In the genomic region with DNA sequence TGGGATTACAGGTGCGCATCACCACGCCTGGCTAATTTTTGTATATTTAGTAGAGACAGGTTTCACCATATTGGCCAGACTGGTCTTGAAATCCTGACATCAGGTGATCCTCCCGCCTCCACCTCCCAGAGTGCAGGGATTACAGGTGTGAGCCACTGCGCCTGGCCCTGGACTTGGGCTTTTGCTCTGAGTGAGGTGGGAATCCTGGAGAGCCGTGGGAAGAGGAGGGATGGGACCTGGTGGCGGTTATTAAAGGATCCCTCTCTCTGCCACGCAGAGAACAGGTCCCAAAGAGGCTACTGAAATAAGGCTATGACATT, we compare ENCODE assay signal across 19 cellular contexts. TPM values are rescaled to one million over a fixed set of nuclear protein-coding genes. Genes with fewer than 3 reads are reported as not detected.
DNase-seq lines count a peak whose midpoint lies in the region; ATAC-seq and TF ChIP-seq lines count a peak whose summit lies in the region.
"Had no signal": no experiment of that assay in that cellular context is flagged by ENCODE, and none has a peak within 500 bp of the region (broad histone marks: within the 10 kb centered on the region; RNA-seq: fewer than 3 reads in every experiment).

No MANE protein-coding gene starts in this region.

- H3K9me3 ChIP-seq in DND-41 (ENCODE audit: insufficient read depth, low read length, severe bottlenecking) = no peaks in the 10 kb centered on the region
- no peaks in the 10 kb centered on the region for H3K9me3 ChIP-seq in neural progenitor cell (ENCODE audit: low read depth)
- H3K9me3 ChIP-seq: breast epithelium, pancreas had no signal

- H3K36me3 ChIP-seq in DND-41 (ENCODE audit: insufficient read depth, low read length) = peaks cover 25% of the 10 kb centered on the region
- peaks cover 4% of the 10 kb centered on the region for H3K36me3 ChIP-seq in neural progenitor cell
- H3K36me3 ChIP-seq: breast epithelium had no signal

- no peak for DNase-seq in activated CD4-positive, alpha-beta T cell treated with anti-CD3 and anti-CD28 coated beads for 36 hours
- DNase-seq in activated CD4-positive, alpha-beta T cell treated with anti-CD3 and anti-CD28 coated beads, Interleukin-2, amount 50 U/mL, for 4 hours = no peak
- DNase-seq in DND-41 (no peak), neural progenitor cell (ENCODE audit: low spot score) (no peak), NCI-H226 (no peak), NCI-H2227 treated with DMSO at 0.1 percent for 48 hours (lab: John Stamatoyannopoulos, UW) (no peak)
- no peak for DNase-seq in activated T-helper 1 cell treated with anti-CD3 and anti-CD28 coated beads, Interleukin-12 subunit alpha, Interleukin-12 subunit beta, Interleukin-2, Interleukin-4 antibody, amounts not matched to agents 30 ng/mL and 10 ng/mL and 1 ng/mL, durations not matched to agents 14 hours and 24 hours and 36 hours (ENCODE audit: low spot score)
- DNase-seq: activated CD4-positive, alpha-beta T cell treated with anti-CD3 and anti-CD28 coated beads, Interleukin-2, amount 50 U/mL, for 48 hours; EL; kidney; NCI-H446 treated with DMSO at 0.1 percent for 48 hours; pancreas; SHP77 treated with DMSO at 0.1 percent for 48 hours; stimulated activated CD4-positive, alpha-beta T cell treated with anti-CD3 and anti-CD28 coated beads, Interleukin-4, amount 100 ng/mL, for 24 hours; stimulated activated CD8-positive, alpha-beta memory T cell treated with anti-CD3 and anti-CD28 coated beads, Interleukin-4, amount 100 ng/mL, for 48 hours; T-helper 9 cell; trophoblast cell had no signal

- H3K27me3 ChIP-seq in DND-41 (ENCODE audit: insufficient read depth, low read length, poor library complexity) (no peaks in the 10 kb centered on the region), neural progenitor cell (peaks cover 11% of the 10 kb centered on the region)
- H3K27me3 ChIP-seq: breast epithelium, pancreas had no signal

- peaks cover 25% of the 10 kb centered on the region for H3K4me1 Mint-ChIP-seq in activated CD4-positive, alpha-beta T cell treated with anti-CD3 and anti-CD28 coated beads for 36 hours
- peaks cover 20% of the 10 kb centered on the region for H3K4me1 Mint-ChIP-seq in activated T-helper 1 cell treated with anti-CD3 and anti-CD28 coated beads, Interleukin-12 subunit alpha, Interleukin-12 subunit beta, Interleukin-2, Interleukin-4 antibody, amounts not matched to agents 30 ng/mL and 10 ng/mL and 1 ng/mL, durations not matched to agents 14 hours and 24 hours and 36 hours (ENCODE audit: low read depth)
- H3K4me1 Mint-ChIP-seq in neural progenitor cell = peaks cover 4% of the 10 kb centered on the region

- no peak overlapping the region for H3K27ac ChIP-seq in DND-41 (ENCODE audit: low read length)
- H3K27ac ChIP-seq in neural progenitor cell = no peak overlapping the region

- intact Hi-C loops in activated CD4-positive, alpha-beta T cell treated with anti-CD3 and anti-CD28 coated beads for 36 hours (cut with DNase I, micrococcal nuclease) = loop anchor here (5.0 to 10.0 kb wide), 2 partner anchors 102 to 441 kb away; partner anchors contain the start of genes DOHH (in 1 of the 2) and FZR1 (in 1 of the 2)
- intact Hi-C loops in activated T-helper 1 cell treated with anti-CD3 and anti-CD28 coated beads, Interleukin-12 subunit alpha, Interleukin-12 subunit beta, Interleukin-2, Interleukin-4 antibody, amounts not matched to agents 30 ng/mL and 10 ng/mL and 1 ng/mL, durations not matched to agents 14 hours and 24 hours and 36 hours (cut with micrococcal nuclease) = loop anchor here (5.0 kb wide), 1 partner anchor 113 kb away; the partner anchor contains the start of gene S1PR4

- POLR2A ChIA-PET in activated CD4-positive, alpha-beta T cell treated with anti-CD3 and anti-CD28 coated beads for 36 hours (lab: Charles Lee) = no interaction called here

- peak overlapping the region; percentile 97 for H3K27ac Mint-ChIP-seq in activated CD4-positive, alpha-beta T cell treated with anti-CD3 and anti-CD28 coated beads for 36 hours
- H3K27ac Mint-ChIP-seq in activated T-helper 1 cell treated with anti-CD3 and anti-CD28 coated beads, Interleukin-12 subunit alpha, Interleukin-12 subunit beta, Interleukin-2, Interleukin-4 antibody, amounts not matched to agents 30 ng/mL and 10 ng/mL and 1 ng/mL, durations not matched to agents 14 hours and 24 hours and 36 hours = no peak overlapping the region
- no peak overlapping the region for H3K27ac Mint-ChIP-seq in neural progenitor cell

- peak overlapping the region; percentile 82 for H3K4me3 Mint-ChIP-seq in activated CD4-positive, alpha-beta T cell treated with anti-CD3 and anti-CD28 coated beads for 36 hours
- H3K4me3 Mint-ChIP-seq in activated T-helper 1 cell treated with anti-CD3 and anti-CD28 coated beads, Interleukin-12 subunit alpha, Interleukin-12 subunit beta, Interleukin-2, Interleukin-4 antibody, amounts not matched to agents 30 ng/mL and 10 ng/mL and 1 ng/mL, durations not matched to agents 14 hours and 24 hours and 36 hours = peak overlapping the region; percentile 91
- H3K4me3 Mint-ChIP-seq in neural progenitor cell = peak overlapping the region; percentile 87

- no peaks in the 10 kb centered on the region for H3K27me3 Mint-ChIP-seq in activated CD4-positive, alpha-beta T cell treated with anti-CD3 and anti-CD28 coated beads for 36 hours
- no peaks in the 10 kb centered on the region for H3K27me3 Mint-ChIP-seq in activated T-helper 1 cell treated with anti-CD3 and anti-CD28 coated beads, Interleukin-12 subunit alpha, Interleukin-12 subunit beta, Interleukin-2, Interleukin-4 antibody, amounts not matched to agents 30 ng/mL and 10 ng/mL and 1 ng/mL, durations not matched to agents 14 hours and 24 hours and 36 hours (ENCODE audit: insufficient read depth)
- peaks cover 16% of the 10 kb centered on the region for H3K27me3 Mint-ChIP-seq in neural progenitor cell (ENCODE audit: insufficient read depth, low read depth)

- H4K20me1 ChIP-seq in DND-41 (ENCODE audit: insufficient read depth, low read length) (peaks cover 20% of the 10 kb centered on the region), neural progenitor cell (ENCODE audit: low read depth) (peaks cover 20% of the 10 kb centered on the region)

- peaks cover 15% of the 10 kb centered on the region for H3K36me3 Mint-ChIP-seq in activated CD4-positive, alpha-beta T cell treated with anti-CD3 and anti-CD28 coated beads for 36 hours (ENCODE audit: low read depth)
- peaks cover 14% of the 10 kb centered on the region for H3K36me3 Mint-ChIP-seq in activated T-helper 1 cell treated with anti-CD3 and anti-CD28 coated beads, Interleukin-12 subunit alpha, Interleukin-12 subunit beta, Interleukin-2, Interleukin-4 antibody, amounts not matched to agents 30 ng/mL and 10 ng/mL and 1 ng/mL, durations not matched to agents 14 hours and 24 hours and 36 hours (ENCODE audit: low read depth)
- H3K36me3 Mint-ChIP-seq in neural progenitor cell = peaks cover 2% of the 10 kb centered on the region

- H3K9me3 Mint-ChIP-seq in activated CD4-positive, alpha-beta T cell treated with anti-CD3 and anti-CD28 coated beads for 36 hours (ENCODE audit: low read depth) = no peaks in the 10 kb centered on the region
- H3K9me3 Mint-ChIP-seq in activated T-helper 1 cell treated with anti-CD3 and anti-CD28 coated beads, Interleukin-12 subunit alpha, Interleukin-12 subunit beta, Interleukin-2, Interleukin-4 antibody, amounts not matched to agents 30 ng/mL and 10 ng/mL and 1 ng/mL, durations not matched to agents 14 hours and 24 hours and 36 hours = no peaks in the 10 kb centered on the region
- no peaks in the 10 kb centered on the region for H3K9me3 Mint-ChIP-seq in neural progenitor cell

- H3K9ac ChIP-seq in DND-41 (ENCODE audit: low read depth, low read length) (no peak overlapping the region; the same call in 1 of the 2 replicates), neural progenitor cell (no peak overlapping the region)

- ATAC-seq in activated CD4-positive, alpha-beta T cell treated with anti-CD3 and anti-CD28 coated beads for 36 hours = no peak
- ATAC-seq in DND-41 (ENCODE audit: insufficient read depth, low read depth) (no peak), HG02885 (IDR thresholded peaks at IDR 0.05; ENCODE audit: poor library complexity, unreplicated experiment) (no peak)
- ATAC-seq: pancreas had no signal

- no peak overlapping the region for H3K4me3 ChIP-seq in DND-41 (ENCODE audit: low read depth in 1 of 2, low read length in 2 of 2)
- H3K4me3 ChIP-seq in neural progenitor cell = no peak overlapping the region
- H3K4me3 ChIP-seq: breast epithelium, pancreas had no signal

- peaks cover 35% of the 10 kb centered on the region for H3K4me1 ChIP-seq in DND-41 (ENCODE audit: insufficient read depth, low read length)
- H3K4me1 ChIP-seq in neural progenitor cell = peaks cover 4% of the 10 kb centered on the region

- TF ChIP-seq CTCF in DND-41 (IDR thresholded peaks at IDR 0.05; ENCODE audit: borderline replicate concordance, extremely low read depth, low read length, poor library complexity, severe bottlenecking) (no peak), neural progenitor cell (IDR thresholded peaks at IDR 0.05) (no peak)

- no peak overlapping the region for H2AFZ ChIP-seq in DND-41 (ENCODE audit: low read depth, low read length)
- H2AFZ ChIP-seq in neural progenitor cell (replicated peaks) = no peak overlapping the region

- CTCF ChIA-PET in activated CD4-positive, alpha-beta T cell treated with anti-CD3 and anti-CD28 coated beads for 36 hours (lab: Charles Lee) = interaction anchor here (1.6 kb wide), 1 partner anchor 12 kb away, joined by 6 read pairs; no protein-coding TSS in a partner anchor

- H3K79me2 ChIP-seq in DND-41 (ENCODE audit: insufficient read depth, low read length) = peaks cover 37% of the 10 kb centered on the region
- H3K79me2 ChIP-seq in neural progenitor cell (ENCODE audit: low read depth) = peaks cover 6% of the 10 kb centered on the region

- H3F3A ChIP-seq in neural progenitor cell (ENCODE audit: low read depth) = peaks cover 21% of the 10 kb centered on the region

- H3K4me2 ChIP-seq in DND-41 (ENCODE audit: insufficient read depth, low read length) (0 out of 2 replicates have a peak overlapping the region, but pooled peaks have one; percentile 91), neural progenitor cell (no peak overlapping the region)

RNA-seq across cellular contexts. Expression of gene TLE5, which starts 1.7 kb away (rescaled TPM):
- 100 to 1,000 TPM; 349 to 533 TPM for total RNA-seq in activated CD4-positive, alpha-beta T cell treated with anti-CD3 and anti-CD28 coated beads for 36 hours
- total RNA-seq in activated T-helper 1 cell treated with anti-CD3 and anti-CD28 coated beads, Interleukin-12 subunit alpha, Interleukin-12 subunit beta, Interleukin-2, Interleukin-4 antibody, amounts not matched to agents 30 ng/mL and 10 ng/mL and 1 ng/mL, durations not matched to agents 14 hours and 24 hours and 36 hours = 378 and 399 TPM in 2 replicates
- total RNA-seq in neural progenitor cell (ENCODE audit: low replicate concordance) = 54.6 and 148 TPM in 2 replicates

RNA-seq across cellular contexts. Expression of gene GNA11, which starts 30.2 kb away (rescaled TPM):
- total RNA-seq in activated CD4-positive, alpha-beta T cell treated with anti-CD3 and anti-CD28 coated beads for 36 hours = 10 to 100 TPM in 1 of 2 experiments, 1 to 10 TPM in 1; 7.3 to 13.2 TPM
- 4.1 and 5.7 TPM in 2 replicates for total RNA-seq in activated T-helper 1 cell treated with anti-CD3 and anti-CD28 coated beads, Interleukin-12 subunit alpha, Interleukin-12 subunit beta, Interleukin-2, Interleukin-4 antibody, amounts not matched to agents 30 ng/mL and 10 ng/mL and 1 ng/mL, durations not matched to agents 14 hours and 24 hours and 36 hours
- 12.4 and 19.5 TPM in 2 replicates for total RNA-seq in neural progenitor cell (ENCODE audit: low replicate concordance)

RNA-seq across cellular contexts. Expression of gene TLE2, which starts 34.9 kb away (rescaled TPM):
- total RNA-seq in activated CD4-positive, alpha-beta T cell treated with anti-CD3 and anti-CD28 coated beads for 36 hours = 1 to 10 TPM; 4.7 to 6.3 TPM
- 0.78 and 1.1 TPM in 2 replicates for total RNA-seq in activated T-helper 1 cell treated with anti-CD3 and anti-CD28 coated beads, Interleukin-12 subunit alpha, Interleukin-12 subunit beta, Interleukin-2, Interleukin-4 antibody, amounts not matched to agents 30 ng/mL and 10 ng/mL and 1 ng/mL, durations not matched to agents 14 hours and 24 hours and 36 hours
- total RNA-seq in neural progenitor cell (ENCODE audit: low replicate concordance) = 1.1 TPM in 1 of 2 replicates, not detected in the other
